19 cellular contexts compared by ENCODE assay signal in genomic region chr3:10915395-10915794, GRCh38.
A peak's percentile ranks its signal among the peaks of the same experiment; 100 is the strongest.
DNase-seq lines count a peak whose midpoint lies in the region; FAIRE-seq lines count a peak whose summit lies in the region.
"Had no signal": no experiment of that assay in that cellular context is flagged by ENCODE, and none has a peak within 500 bp of the region (broad histone marks: within the 10 kb centered on the region; RNA-seq: fewer than 3 reads in every experiment).

No MANE protein-coding gene starts in this region.

- DNase-seq in NCI-H82 (lab: John Stamatoyannopoulos, UW) = peak; percentile 31
- no peak for DNase-seq in NCI-H82 treated with DMSO at 0.1 percent for 48 hours (lab: John Stamatoyannopoulos, UW; ENCODE audit: unreplicated experiment)
- DNase-seq in NCI-H2227 (lab: John Stamatoyannopoulos, UW; ENCODE audit: unreplicated experiment) = peak; percentile 46
- DNase-seq in islet precursor cell = peak; percentile 28
- DNase-seq in putamen (ENCODE audit: low spot score) = peak; percentile 13
- no peak for DNase-seq in NCI-H2029 treated with DMSO at 0.1 percent for 48 hours (lab: John Stamatoyannopoulos, UW)
- DNase-seq in cerebellum (ENCODE audit: low spot score) = no peak
- DNase-seq in frontal cortex (ENCODE audit: low spot score in 2 of 2) = no peak
- DNase-seq: C1 segment of cervical spinal cord; Calu3; CD4-positive, alpha-beta memory T cell; COR-L47; DMS53; DMS79 treated with DMSO at 0.1 percent for 48 hours; GF-D8; H9 had no signal

- no peak for FAIRE-seq in frontal cortex (lab: Jason Lieb, UNC)
- FAIRE-seq: A204.1, GM12891, GM18507 had no signal

Comparison
In these comparisons a context has a peak if more than half of its experiments do, and no peak if none do; other contexts are left out.
1. DNase-seq: peak in NCI-H82 (single experiment), NCI-H2227 (single experiment), islet precursor cell (single experiment) and putamen (single experiment); none in NCI-H82 treated with DMSO at 0.1 percent for 48 hours (single experiment), NCI-H2029 treated with DMSO at 0.1 percent for 48 hours (single experiment), cerebellum (single experiment) and frontal cortex (0 of 2).